ENCODE assay signal across 20 cellular contexts in the genomic region with DNA sequence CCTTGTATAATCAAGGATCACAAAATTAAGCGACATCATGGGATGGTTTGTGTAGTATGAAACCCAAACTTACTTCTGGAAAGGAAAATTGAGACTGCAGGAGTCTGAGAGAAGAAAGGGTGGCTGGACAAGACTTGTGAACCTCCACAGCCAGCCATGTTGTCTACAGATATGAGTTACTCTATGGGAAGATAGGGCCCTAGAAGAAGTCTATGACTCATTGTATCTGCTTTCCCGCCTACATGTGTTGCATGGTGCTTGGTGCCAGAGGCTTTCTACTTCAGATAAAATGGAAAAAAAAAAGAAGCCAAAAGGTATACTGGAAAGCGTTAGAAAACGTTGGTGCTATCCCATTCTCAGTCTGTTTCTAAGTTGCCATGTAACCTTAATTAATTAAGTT. TPM values are rescaled to one million over a fixed set of nuclear protein-coding genes. Genes with fewer than 3 reads are reported as not detected.
"Had no signal": no experiment of that assay in that cellular context is flagged by ENCODE, and none has a peak within 500 bp of the region (broad histone marks: within the 10 kb centered on the region; RNA-seq: fewer than 3 reads in every experiment).

No MANE protein-coding gene starts in this region.

- H3K9me3 Mint-ChIP-seq: activated naive CD4-positive, alpha-beta T cell treated with anti-CD3 and anti-CD28 coated beads, Interleukin-2, amount 10 ng/mL, durations not matched to agents 7 days and 5 days; activated T-helper 2 cell treated with anti-CD3 and anti-CD28 coated beads, Interferon-gamma antibody, Interleukin-2, Interleukin-4, amounts not matched to agents 10 μg/mL and 5 μg/mL and 100 μg/mL, durations not matched to agents 14 hours and 24 hours and 36 hours; neural crest cell had no signal

- H3K27ac Mint-ChIP-seq: activated naive CD4-positive, alpha-beta T cell treated with anti-CD3 and anti-CD28 coated beads, Interleukin-2, amount 10 ng/mL, durations not matched to agents 7 days and 5 days; activated T-helper 2 cell treated with anti-CD3 and anti-CD28 coated beads, Interferon-gamma antibody, Interleukin-2, Interleukin-4, amounts not matched to agents 10 μg/mL and 5 μg/mL and 100 μg/mL, durations not matched to agents 14 hours and 24 hours and 36 hours had no signal

- H3K36me3 Mint-ChIP-seq: activated naive CD4-positive, alpha-beta T cell treated with anti-CD3 and anti-CD28 coated beads, Interleukin-2, amount 10 ng/mL, durations not matched to agents 7 days and 5 days had no signal

- H3K4me1 Mint-ChIP-seq: activated naive CD4-positive, alpha-beta T cell treated with anti-CD3 and anti-CD28 coated beads, Interleukin-2, amount 10 ng/mL, durations not matched to agents 7 days and 5 days; neural crest cell had no signal

- DNase-seq: activated CD8-positive, alpha-beta memory T cell treated with anti-CD3 and anti-CD28 coated beads, Interleukin-2, amount 50 U/mL, for 48 hours; activated naive CD4-positive, alpha-beta T cell treated with anti-CD3 and anti-CD28 coated beads, Interleukin-2, amount 10 ng/mL, durations not matched to agents 7 days and 5 days; amniotic stem cell; body of pancreas; caudate nucleus; colonic mucosa; islet precursor cell; right lobe of liver; stimulated activated naive CD4-positive, alpha-beta T cell; T1000; tibial artery; uterus had no signal

- H3K4me3 Mint-ChIP-seq: activated naive CD4-positive, alpha-beta T cell treated with anti-CD3 and anti-CD28 coated beads, Interleukin-2, amount 10 ng/mL, durations not matched to agents 7 days and 5 days; neural crest cell had no signal

- ATAC-seq: body of pancreas, right lobe of liver had no signal

RNA-seq across cellular contexts. Expression of gene OR6N2, which starts 18.7 kb away (rescaled TPM):
- total RNA-seq: activated T-helper 2 cell treated with anti-CD3 and anti-CD28 coated beads, Interferon-gamma antibody, Interleukin-2, Interleukin-4, amounts not matched to agents 10 μg/mL and 5 μg/mL and 100 μg/mL, durations not matched to agents 14 hours and 24 hours and 36 hours; body of pancreas; colonic mucosa; esophagus muscularis mucosa; lung microvascular endothelial cell; neural crest cell; osteocyte; pulmonary artery endothelial cell; right lobe of liver; smooth muscle cell; subcutaneous adipose tissue; uterus had no signal
- polyA plus RNA-seq: smooth muscle cell had no signal

RNA-seq across cellular contexts. Expression of gene OR6N1, which starts 27.7 kb away (rescaled TPM):
- total RNA-seq: activated T-helper 2 cell treated with anti-CD3 and anti-CD28 coated beads, Interferon-gamma antibody, Interleukin-2, Interleukin-4, amounts not matched to agents 10 μg/mL and 5 μg/mL and 100 μg/mL, durations not matched to agents 14 hours and 24 hours and 36 hours; body of pancreas; colonic mucosa; esophagus muscularis mucosa; lung microvascular endothelial cell; neural crest cell; osteocyte; pulmonary artery endothelial cell; right lobe of liver; smooth muscle cell; subcutaneous adipose tissue; uterus had no signal
- polyA plus RNA-seq: smooth muscle cell had no signal

RNA-seq across cellular contexts. Expression of gene MNDA, which starts 31.5 kb away (rescaled TPM):
- total RNA-seq: activated T-helper 2 cell treated with anti-CD3 and anti-CD28 coated beads, Interferon-gamma antibody, Interleukin-2, Interleukin-4, amounts not matched to agents 10 μg/mL and 5 μg/mL and 100 μg/mL, durations not matched to agents 14 hours and 24 hours and 36 hours; lung microvascular endothelial cell; neural crest cell; osteocyte; pulmonary artery endothelial cell had no signal

RNA-seq across cellular contexts. Expression of gene OR6K6, which starts 45.2 kb away (rescaled TPM):
- total RNA-seq: activated T-helper 2 cell treated with anti-CD3 and anti-CD28 coated beads, Interferon-gamma antibody, Interleukin-2, Interleukin-4, amounts not matched to agents 10 μg/mL and 5 μg/mL and 100 μg/mL, durations not matched to agents 14 hours and 24 hours and 36 hours; body of pancreas; colonic mucosa; esophagus muscularis mucosa; lung microvascular endothelial cell; neural crest cell; osteocyte; pulmonary artery endothelial cell; right lobe of liver; smooth muscle cell; subcutaneous adipose tissue; uterus had no signal
- polyA plus RNA-seq: smooth muscle cell had no signal
